In the genomic region with DNA sequence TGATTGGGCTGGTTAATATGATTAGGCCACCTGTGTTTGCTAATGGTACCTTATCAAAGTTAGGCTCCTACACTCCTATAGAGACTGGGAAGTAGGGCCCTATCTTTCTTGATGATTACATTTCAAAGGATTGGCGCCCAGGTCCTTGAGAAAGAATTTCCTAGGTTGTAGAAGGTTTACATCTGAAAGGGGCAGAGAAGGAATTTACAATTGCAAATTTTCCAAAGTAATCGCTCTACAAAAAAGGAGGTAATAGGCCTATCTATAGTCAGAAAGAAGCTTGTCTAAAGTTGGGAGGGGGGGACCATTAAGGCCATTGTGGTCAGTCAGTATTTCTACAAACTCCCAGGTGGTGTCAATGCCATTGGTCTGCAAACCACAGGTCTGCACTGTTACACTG, we compare ENCODE assay signal across 1 cellular context.
TF ChIP-seq lines count a peak whose summit lies in the region.

No MANE protein-coding gene starts in this region.

TF ChIP-seq in HepG2, 621 proteins besides CTCF, POLR2A, EP300 and RAD21 (continued from another document):
- TF ChIP-seq, protein P1, sequence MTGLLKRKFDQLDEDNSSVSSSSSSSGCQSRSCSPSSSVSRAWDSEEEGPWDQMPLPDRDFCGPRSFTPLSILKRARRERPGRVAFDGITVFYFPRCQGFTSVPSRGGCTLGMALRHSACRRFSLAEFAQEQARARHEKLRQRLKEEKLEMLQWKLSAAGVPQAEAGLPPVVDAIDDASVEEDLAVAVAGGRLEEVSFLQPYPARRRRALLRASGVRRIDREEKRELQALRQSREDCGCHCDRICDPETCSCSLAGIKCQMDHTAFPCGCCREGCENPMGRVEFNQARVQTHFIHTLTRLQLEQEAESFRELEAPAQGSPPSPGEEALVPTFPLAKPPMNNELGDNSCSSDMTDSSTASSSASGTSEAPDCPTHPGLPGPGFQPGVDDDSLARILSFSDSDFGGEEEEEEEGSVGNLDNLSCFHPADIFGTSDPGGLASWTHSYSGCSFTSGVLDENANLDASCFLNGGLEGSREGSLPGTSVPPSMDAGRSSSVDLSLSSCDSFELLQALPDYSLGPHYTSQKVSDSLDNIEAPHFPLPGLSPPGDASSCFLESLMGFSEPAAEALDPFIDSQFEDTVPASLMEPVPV (CRISPR knock-in tag; IDR thresholded peaks at IDR 0.05): no peak
- no peak for TF ChIP-seq ZNF552 (CRISPR knock-in tag; IDR thresholded peaks at IDR 0.05; ENCODE audit: borderline replicate concordance)
- TF ChIP-seq ARNT2 (CRISPR knock-in tag; IDR thresholded peaks at IDR 0.05; ENCODE audit: low read depth): no peak
- TF ChIP-seq U2AF1 (optimal IDR thresholded peaks at IDR 0.05; ENCODE audit: low read depth, low read length): no peak
- TF ChIP-seq, protein P2, sequence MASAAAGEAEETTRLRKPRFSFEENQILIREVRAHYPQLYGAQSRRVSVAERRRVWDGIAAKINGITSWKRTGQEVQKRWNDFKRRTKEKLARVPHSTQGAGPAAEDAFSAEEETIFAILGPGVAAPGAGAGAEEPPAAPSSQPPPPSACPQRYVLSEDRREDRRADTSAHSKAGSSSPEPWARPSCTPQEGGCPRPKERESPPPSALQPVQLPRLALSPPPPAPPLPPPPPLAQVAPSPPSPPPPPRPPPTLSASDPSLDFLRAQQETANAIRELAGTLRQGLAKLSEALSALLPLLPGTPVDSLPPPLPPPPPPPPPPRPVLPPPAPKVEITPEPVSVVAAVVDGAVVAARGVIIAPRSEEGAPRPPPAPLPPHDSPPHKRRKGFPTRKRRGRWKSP (CRISPR knock-in tag; IDR thresholded peaks at IDR 0.05): no peak
- TF ChIP-seq NFE2L2 (IDR thresholded peaks at IDR 0.05; ENCODE audit: low read length): no peak
- TF ChIP-seq CREB1 (IDR thresholded peaks at IDR 0.05): no peak
- no peak for TF ChIP-seq CREB1 (CRISPR knock-in tag; IDR thresholded peaks at IDR 0.05)
- TF ChIP-seq TOE1 (CRISPR knock-in tag; IDR thresholded peaks at IDR 0.05): no peak
- TF ChIP-seq, protein P3, sequence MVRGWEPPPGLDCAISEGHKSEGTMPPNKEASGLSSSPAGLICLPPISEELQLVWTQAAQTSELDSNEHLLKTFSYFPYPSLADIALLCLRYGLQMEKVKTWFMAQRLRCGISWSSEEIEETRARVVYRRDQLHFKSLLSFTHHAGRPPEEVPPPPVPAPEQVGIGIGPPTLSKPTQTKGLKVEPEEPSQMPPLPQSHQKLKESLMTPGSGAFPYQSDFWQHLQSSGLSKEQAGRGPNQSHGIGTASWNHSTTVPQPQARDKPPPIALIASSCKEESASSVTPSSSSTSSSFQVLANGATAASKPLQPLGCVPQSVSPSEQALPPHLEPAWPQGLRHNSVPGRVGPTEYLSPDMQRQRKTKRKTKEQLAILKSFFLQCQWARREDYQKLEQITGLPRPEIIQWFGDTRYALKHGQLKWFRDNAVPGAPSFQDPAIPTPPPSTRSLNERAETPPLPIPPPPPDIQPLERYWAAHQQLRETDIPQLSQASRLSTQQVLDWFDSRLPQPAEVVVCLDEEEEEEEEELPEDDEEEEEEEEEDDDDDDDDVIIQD (CRISPR knock-in tag; IDR thresholded peaks at IDR 0.05; ENCODE audit: low read depth): no peak
- TF ChIP-seq, protein P4, sequence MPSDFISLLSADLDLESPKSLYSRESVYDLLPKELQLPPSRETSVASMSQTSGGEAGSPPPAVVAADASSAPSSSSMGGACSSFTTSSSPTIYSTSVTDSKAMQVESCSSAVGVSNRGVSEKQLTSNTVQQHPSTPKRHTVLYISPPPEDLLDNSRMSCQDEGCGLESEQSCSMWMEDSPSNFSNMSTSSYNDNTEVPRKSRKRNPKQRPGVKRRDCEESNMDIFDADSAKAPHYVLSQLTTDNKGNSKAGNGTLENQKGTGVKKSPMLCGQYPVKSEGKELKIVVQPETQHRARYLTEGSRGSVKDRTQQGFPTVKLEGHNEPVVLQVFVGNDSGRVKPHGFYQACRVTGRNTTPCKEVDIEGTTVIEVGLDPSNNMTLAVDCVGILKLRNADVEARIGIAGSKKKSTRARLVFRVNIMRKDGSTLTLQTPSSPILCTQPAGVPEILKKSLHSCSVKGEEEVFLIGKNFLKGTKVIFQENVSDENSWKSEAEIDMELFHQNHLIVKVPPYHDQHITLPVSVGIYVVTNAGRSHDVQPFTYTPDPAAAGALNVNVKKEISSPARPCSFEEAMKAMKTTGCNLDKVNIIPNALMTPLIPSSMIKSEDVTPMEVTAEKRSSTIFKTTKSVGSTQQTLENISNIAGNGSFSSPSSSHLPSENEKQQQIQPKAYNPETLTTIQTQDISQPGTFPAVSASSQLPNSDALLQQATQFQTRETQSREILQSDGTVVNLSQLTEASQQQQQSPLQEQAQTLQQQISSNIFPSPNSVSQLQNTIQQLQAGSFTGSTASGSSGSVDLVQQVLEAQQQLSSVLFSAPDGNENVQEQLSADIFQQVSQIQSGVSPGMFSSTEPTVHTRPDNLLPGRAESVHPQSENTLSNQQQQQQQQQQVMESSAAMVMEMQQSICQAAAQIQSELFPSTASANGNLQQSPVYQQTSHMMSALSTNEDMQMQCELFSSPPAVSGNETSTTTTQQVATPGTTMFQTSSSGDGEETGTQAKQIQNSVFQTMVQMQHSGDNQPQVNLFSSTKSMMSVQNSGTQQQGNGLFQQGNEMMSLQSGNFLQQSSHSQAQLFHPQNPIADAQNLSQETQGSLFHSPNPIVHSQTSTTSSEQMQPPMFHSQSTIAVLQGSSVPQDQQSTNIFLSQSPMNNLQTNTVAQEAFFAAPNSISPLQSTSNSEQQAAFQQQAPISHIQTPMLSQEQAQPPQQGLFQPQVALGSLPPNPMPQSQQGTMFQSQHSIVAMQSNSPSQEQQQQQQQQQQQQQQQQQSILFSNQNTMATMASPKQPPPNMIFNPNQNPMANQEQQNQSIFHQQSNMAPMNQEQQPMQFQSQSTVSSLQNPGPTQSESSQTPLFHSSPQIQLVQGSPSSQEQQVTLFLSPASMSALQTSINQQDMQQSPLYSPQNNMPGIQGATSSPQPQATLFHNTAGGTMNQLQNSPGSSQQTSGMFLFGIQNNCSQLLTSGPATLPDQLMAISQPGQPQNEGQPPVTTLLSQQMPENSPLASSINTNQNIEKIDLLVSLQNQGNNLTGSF (CRISPR knock-in tag; IDR thresholded peaks at IDR 0.05): no peak
- no peak for TF ChIP-seq NR2C2 (CRISPR knock-in tag; IDR thresholded peaks at IDR 0.05; ENCODE audit: borderline replicate concordance)
- TF ChIP-seq YEATS2 (CRISPR knock-in tag; IDR thresholded peaks at IDR 0.05; ENCODE audit: borderline replicate concordance): no peak
- no peak for TF ChIP-seq ZNF230 (CRISPR knock-in tag; IDR thresholded peaks at IDR 0.05)
